In genomic region chr3:30597131-30597768, GRCh38 we compare ENCODE assay signal across 10 cellular contexts. TPM values are rescaled to one million over a fixed set of nuclear protein-coding genes. Genes with fewer than 3 reads are reported as not detected.
DNase-seq lines count a peak whose midpoint lies in the region; ATAC-seq and TF ChIP-seq lines count a peak whose summit lies in the region.
"Had no signal": no experiment of that assay in that cellular context is flagged by ENCODE, and none has a peak within 500 bp of the region (broad histone marks: within the 10 kb centered on the region; RNA-seq: fewer than 3 reads in every experiment).

No MANE protein-coding gene starts in this region.

- H3K4me3 Mint-ChIP-seq in H9: no peak overlapping the region

- H3F3A ChIP-seq in PC-9 (ENCODE audit: insufficient read depth, low read depth): peaks cover 19% of the 10 kb centered on the region

- ATAC-seq in GM19395 (IDR thresholded peaks at IDR 0.05; ENCODE audit: unreplicated experiment) (no peak), HG03520 (IDR thresholded peaks at IDR 0.05; ENCODE audit: unreplicated experiment) (no peak)

- H3K36me3 ChIP-seq in PC-9 (ENCODE audit: low read depth): no peaks in the 10 kb centered on the region
- no peaks in the 10 kb centered on the region for H3K36me3 ChIP-seq in trophoblast cell (ENCODE audit: control insufficient read depth in 1 of 2, insufficient read depth in 2 of 2, low read length in 2 of 2)

- no peak overlapping the region for H3K27ac Mint-ChIP-seq in H9

- H3K27ac ChIP-seq in PC-9: peak overlapping the region; percentile 80
- H3K27ac ChIP-seq in trophoblast cell (ENCODE audit: low read depth, low read length): no peak overlapping the region
- H3K27ac ChIP-seq in H9 (ENCODE audit: insufficient read length, low read depth, low read length): no peak overlapping the region

- no peaks in the 10 kb centered on the region for H4K20me1 ChIP-seq in PC-9 (ENCODE audit: insufficient read depth)
- no peaks in the 10 kb centered on the region for H4K20me1 ChIP-seq in H9 (ENCODE audit: control insufficient read depth, insufficient read depth, insufficient read length)

- H3T11ph ChIP-seq in H9 (ENCODE audit: low read length): no peak overlapping the region

- no peaks in the 10 kb centered on the region for H3K9me2 ChIP-seq in PC-9 (ENCODE audit: insufficient read depth)

- no peak overlapping the region for H4K12ac ChIP-seq in trophoblast cell (ENCODE audit: low read depth, low read length)

- CTCF ChIA-PET in PC-9 (lab: Charles Lee): interaction anchor here (1.0 kb wide), 1 partner anchor 59 kb away, joined by 3 read pairs; no protein-coding TSS in a partner anchor

- no peak overlapping the region for H4K5ac ChIP-seq in H9 (ENCODE audit: insufficient read length, low read depth, low read length)

- no peak overlapping the region for H3K18ac ChIP-seq in trophoblast cell (ENCODE audit: low read length)
- H3K18ac ChIP-seq in H9 (ENCODE audit: insufficient read length, low read depth, low read length): no peak overlapping the region

- no peak overlapping the region for H2AK5ac ChIP-seq in trophoblast cell (ENCODE audit: low read length)
- H2AK5ac ChIP-seq in H9 (ENCODE audit: insufficient read length, low read length): no peak overlapping the region

- no CpG with 5 or more reads among the region's 1 CpG for WGBS in trophoblast cell (ENCODE audit: extremely low coverage, insufficient coverage, insufficient read length)
- WGBS in H9 (ENCODE audit: extremely low coverage, insufficient read length, low lambda C conversion rate): no CpG with 5 or more reads among the region's 1 CpG

- no peaks in the 10 kb centered on the region for H3K4me1 Mint-ChIP-seq in H9

- no peak overlapping the region for H2BK20ac ChIP-seq in H9 (ENCODE audit: low read depth, low read length, poor library complexity, severe bottlenecking)

- H2BK15ac ChIP-seq in H9 (ENCODE audit: low read depth, low read length): no peak overlapping the region

- POLR2A ChIA-PET in PC-9 (lab: Charles Lee; ENCODE audit: unreplicated experiment): interaction anchor here (0.6 to 0.7 kb wide), 2 partner anchors 59 to 62 kb away, joined by 5 to 13 read pairs; no protein-coding TSS in a partner anchor

- H3K9me3 ChIP-seq in PC-9 (ENCODE audit: insufficient read depth, low read depth) (no peaks in the 10 kb centered on the region; the same call in none of the 2 replicates), trophoblast cell (ENCODE audit: insufficient read depth, low read depth, low read length) (no peaks in the 10 kb centered on the region), H9 (ENCODE audit: control insufficient read depth, low read depth, low read length) (no peaks in the 10 kb centered on the region)

- H3K4me1 ChIP-seq in PC-9 (replicated peaks; ENCODE audit: insufficient read depth) (peaks cover 23% of the 10 kb centered on the region), trophoblast cell (ENCODE audit: control insufficient read depth in 1 of 2, insufficient read depth in 2 of 2, low read length in 2 of 2) (peaks cover 0 to 3% of the 10 kb centered on the region in 2 experiments), H9 (ENCODE audit: insufficient read depth, low read length) (no peaks in the 10 kb centered on the region)

- no peaks in the 10 kb centered on the region for H3K27me3 Mint-ChIP-seq in H9 (ENCODE audit: low read depth)

- TF ChIP-seq CTCF in PC-9 (conservative IDR thresholded peaks at IDR 0.05) (no peak), fibroblast of mammary gland (conservative IDR thresholded peaks at IDR 0.05; ENCODE audit: control insufficient read depth, insufficient read depth, low read depth, low read length) (no peak), H9 (conservative IDR thresholded peaks at IDR 0.05) (no peak)

- H2BK12ac ChIP-seq in trophoblast cell (ENCODE audit: low read length): no peak overlapping the region
- no peak overlapping the region for H2BK12ac ChIP-seq in H9 (ENCODE audit: insufficient read length, low read depth, low read length)

- H4K8ac ChIP-seq in trophoblast cell (ENCODE audit: low read depth, low read length) (no peak overlapping the region), H9 (replicated peaks; ENCODE audit: insufficient read length, low read depth, low read length) (no peak overlapping the region)

- H3K14ac ChIP-seq in trophoblast cell (ENCODE audit: low read length): no peak overlapping the region
- no peak overlapping the region for H3K14ac ChIP-seq in H9 (ENCODE audit: insufficient read depth, low read length)

- H3K56ac ChIP-seq in H9 (ENCODE audit: insufficient read length, low read depth, low read length): no peak overlapping the region

- H2AFZ ChIP-seq in PC-9 (no peak overlapping the region), trophoblast cell (ENCODE audit: insufficient read depth, low read length, poor library complexity) (no peak overlapping the region), H9 (ENCODE audit: low read length) (no peak overlapping the region)

- H3K4me3 ChIP-seq in PC-9: no peak overlapping the region
- no peak overlapping the region for H3K4me3 ChIP-seq in fibroblast of mammary gland (ENCODE audit: control insufficient read depth, low read depth, low read length)
- H3K4me3 ChIP-seq in trophoblast cell (ENCODE audit: low read depth, low read length): no peak overlapping the region

- no peak overlapping the region for H4K91ac ChIP-seq in trophoblast cell (ENCODE audit: low read depth, low read length)
- no peak overlapping the region for H4K91ac ChIP-seq in H9 (ENCODE audit: insufficient read length, low read depth, low read length)

- H3K23ac ChIP-seq in trophoblast cell (ENCODE audit: low read length) (no peak overlapping the region), H9 (ENCODE audit: insufficient read length, low read depth, low read length) (no peak overlapping the region)

- no peak overlapping the region for H3K4ac ChIP-seq in trophoblast cell (ENCODE audit: low read depth, low read length)
- H3K4ac ChIP-seq in H9 (ENCODE audit: low read depth, low read length): no peak overlapping the region

- H3K27me3 ChIP-seq in PC-9 (ENCODE audit: insufficient read depth, low read depth) (no peaks in the 10 kb centered on the region), trophoblast cell (ENCODE audit: insufficient read depth, low read length) (no peaks in the 10 kb centered on the region), H9 (ENCODE audit: insufficient read depth, low read length) (no peaks in the 10 kb centered on the region)

- H3K79me2 ChIP-seq in PC-9 (ENCODE audit: low read depth) (no peaks in the 10 kb centered on the region), trophoblast cell (ENCODE audit: control insufficient read depth, insufficient read depth, low read length, poor library complexity) (no peaks in the 10 kb centered on the region), H9 (ENCODE audit: insufficient read depth, low read length) (no peaks in the 10 kb centered on the region)

- no peaks in the 10 kb centered on the region for H3K23me2 ChIP-seq in H9 (ENCODE audit: insufficient read length, low read depth, low read length, poor library complexity, severe bottlenecking)

- DNase-seq in Caki2 (ENCODE audit: low read depth) (peak; percentile 94), PC-9 (peak; percentile 47 to 94), fibroblast of mammary gland (ENCODE audit: low read depth) (peak; percentile 90), trophoblast cell (peak; percentile 61 to 95), NCI-H345 treated with DMSO at 0.1 percent for 48 hours (lab: John Stamatoyannopoulos, UW; ENCODE audit: unreplicated experiment) (no peak), H9 (no peak)
- DNase-seq: activated T-cell treated with anti-CD3 and anti-CD28 coated beads for 4 hours, NCI-H510A had no signal

- no peak overlapping the region for H2BK120ac ChIP-seq in trophoblast cell (ENCODE audit: insufficient read depth, low read length, poor library complexity)
- no peak overlapping the region for H2BK120ac ChIP-seq in H9 (ENCODE audit: low read depth, low read length, poor library complexity, severe bottlenecking)

- H3K4me2 ChIP-seq in PC-9 (peak overlapping the region; percentile 41), trophoblast cell (ENCODE audit: low read length) (no peak overlapping the region), H9 (ENCODE audit: insufficient read depth, insufficient read length, low read length) (no peak overlapping the region)

- H3K79me1 ChIP-seq in trophoblast cell (ENCODE audit: low read length) (peaks cover 2% of the 10 kb centered on the region), H9 (ENCODE audit: insufficient read depth, low read depth, low read length, poor library complexity, severe bottlenecking) (no peaks in the 10 kb centered on the region)

- intact Hi-C loops in PC-9 (cut with micrococcal nuclease; ENCODE audit: unreplicated experiment): loop anchor here (1.0 to 2.0 kb wide), 3 partner anchors 58 to 92 kb away; no protein-coding TSS in a partner anchor

- H3K9me3 Mint-ChIP-seq in H9: peaks cover 0 to 2% of the 10 kb centered on the region in 2 experiments; a peak in 1 of 5 replicates

- H3K9ac ChIP-seq in trophoblast cell (ENCODE audit: low read length) (no peak overlapping the region), H9 (ENCODE audit: extremely low read depth, insufficient read length, low read length) (no peak overlapping the region)

- in situ Hi-C loops in Caki2 (cut with HindIII; ENCODE audit: low pct_unique_long_range_greater_than_20kb, low sequenced_read_pairs): no loop called here

- no TSS peak for BruUV-seq in PC-9 (replicated peaks; lab: Mats Ljungman, UMichigan)

- H2BK5ac ChIP-seq in trophoblast cell (ENCODE audit: low read depth, low read length, poor library complexity) (no peak overlapping the region), H9 (ENCODE audit: insufficient read length, low read length) (no peak overlapping the region)

- H3K36me3 Mint-ChIP-seq in H9 (ENCODE audit: insufficient read depth in 1 of 3, low read depth in 3 of 3): peaks cover 0 to 4% (median 2%) of the 10 kb centered on the region in 3 experiments; a peak in 3 of 7 replicates

RNA-seq across cellular contexts. Expression of gene TGFBR2, which starts 9.2 kb away (rescaled TPM):
- total RNA-seq in Caki2 (2014; rRNA removed; shearing (Covaris generic); ENCODE audit: low replicate concordance): 41.2 and 44.5 TPM in 2 replicates
- total RNA-seq in PC-9 (2021) (26.4 and 33.6 TPM in 2 replicates), H9 (2021) (9.6 and 10.6 TPM in 2 replicates)
- 95.2 and 107 TPM in 2 replicates for polyA plus RNA-seq in trophoblast cell (2013)

Comparison
In these comparisons a context has a peak if more than half of its experiments do, and no peak if none do; other contexts are left out.
1. DNase-seq: peak in Caki2 (single experiment), PC-9 (2 of 2), fibroblast of mammary gland (single experiment) and trophoblast cell (2 of 2); none in NCI-H345 treated with DMSO at 0.1 percent for 48 hours (single experiment) and H9 (single experiment).